1 cellular context compared by ENCODE assay signal in the genomic region with DNA sequence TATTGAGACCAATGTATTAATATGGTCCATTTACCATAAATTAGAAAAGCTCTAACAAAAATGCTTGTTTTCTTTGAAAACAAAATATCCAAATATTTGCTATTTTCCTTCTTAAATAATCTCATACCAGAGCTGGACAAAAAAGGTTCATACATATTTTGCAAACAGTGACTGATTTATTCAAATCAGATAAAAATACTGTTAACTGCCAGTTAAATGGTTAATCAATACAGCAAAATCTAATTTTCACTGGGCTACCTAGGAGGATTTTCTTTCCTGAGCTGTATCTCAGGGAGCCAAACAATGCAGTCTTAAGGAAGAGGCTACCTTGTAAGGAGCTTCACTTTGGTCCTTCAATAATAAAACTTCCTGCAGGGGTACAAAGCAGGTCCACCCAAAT.
TF ChIP-seq lines count a peak whose summit lies in the region.

No MANE protein-coding gene starts in this region.

TF ChIP-seq in HEK293, 187 proteins besides CTCF, POLR2A, EP300 and RAD21 (continued from another document):
- TF ChIP-seq, protein P1, sequence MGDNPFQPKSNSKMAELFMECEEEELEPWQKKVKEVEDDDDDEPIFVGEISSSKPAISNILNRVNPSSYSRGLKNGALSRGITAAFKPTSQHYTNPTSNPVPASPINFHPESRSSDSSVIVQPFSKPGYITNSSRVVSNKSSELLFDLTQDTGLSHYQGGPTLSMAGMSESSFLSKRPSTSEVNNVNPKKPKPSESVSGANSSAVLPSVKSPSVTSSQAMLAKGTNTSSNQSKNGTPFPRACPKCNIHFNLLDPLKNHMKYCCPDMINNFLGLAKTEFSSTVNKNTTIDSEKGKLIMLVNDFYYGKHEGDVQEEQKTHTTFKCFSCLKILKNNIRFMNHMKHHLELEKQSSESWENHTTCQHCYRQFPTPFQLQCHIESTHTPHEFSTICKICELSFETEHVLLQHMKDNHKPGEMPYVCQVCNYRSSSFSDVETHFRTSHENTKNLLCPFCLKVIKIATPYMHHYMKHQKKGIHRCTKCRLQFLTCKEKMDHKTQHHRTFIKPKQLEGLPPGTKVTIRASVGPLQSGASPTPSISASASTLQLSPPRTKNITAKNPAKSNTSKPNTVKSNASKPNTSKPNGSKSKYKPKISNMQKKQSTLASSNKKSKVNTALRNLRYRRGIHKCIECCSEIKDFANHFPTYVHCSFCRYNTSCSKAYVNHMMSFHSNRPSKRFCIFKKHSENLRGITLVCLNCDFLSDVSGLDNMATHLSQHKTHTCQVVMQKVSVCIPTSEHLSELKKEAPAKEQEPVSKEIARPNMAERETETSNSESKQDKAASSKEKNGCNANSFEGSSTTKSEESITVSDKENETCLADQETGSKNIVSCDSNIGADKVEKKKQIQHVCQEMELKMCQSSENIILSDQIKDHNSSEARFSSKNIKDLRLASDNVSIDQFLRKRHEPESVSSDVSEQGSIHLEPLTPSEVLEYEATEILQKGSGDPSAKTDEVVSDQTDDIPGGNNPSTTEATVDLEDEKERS (tag by site-specific recombination; IDR thresholded peaks at IDR 0.05) = no peak
